ENCODE assay signal across 8 cellular contexts in the genomic region with DNA sequence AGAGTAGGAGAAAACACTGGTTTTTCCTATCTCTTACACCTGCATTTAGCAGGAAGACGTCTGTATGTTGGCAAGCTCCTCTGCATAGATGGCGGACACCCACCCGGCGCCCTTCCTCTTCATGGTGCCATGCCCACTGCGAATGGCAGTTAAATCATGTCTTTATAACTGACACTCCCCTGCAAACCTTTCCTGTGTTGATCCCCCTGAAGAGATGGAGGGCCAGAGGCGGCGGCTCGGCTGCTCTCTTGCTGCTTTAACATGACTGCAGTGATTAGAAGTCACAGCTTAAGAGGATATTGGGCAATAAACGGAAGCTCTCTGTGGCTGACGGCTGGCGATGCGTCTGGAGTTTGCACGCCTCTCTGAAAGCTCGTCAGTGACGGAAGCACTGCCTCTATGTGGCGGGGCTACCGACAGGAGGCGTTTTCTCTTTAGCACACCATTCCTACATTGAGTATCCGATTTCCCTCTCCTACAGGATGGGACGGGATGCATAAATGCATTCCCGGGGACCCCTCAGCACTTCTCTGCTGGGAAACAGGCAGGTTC.
A peak's percentile ranks its signal among the peaks of the same experiment; 100 is the strongest.
DNase-seq lines count a peak whose midpoint lies in the region.

No MANE protein-coding gene starts in this region.

- DNase-seq in NCI-H748 (lab: John Stamatoyannopoulos, UW; ENCODE audit: unreplicated experiment): peak; percentile 40
- no peak for DNase-seq in NCI-H748 treated with DMSO at 0.1 percent for 48 hours (lab: John Stamatoyannopoulos, UW)
- peak; percentile 89 for DNase-seq in SIG-M5 treated with dmso at 0.1 percent for 504 hours (lab: John Stamatoyannopoulos, UW; ENCODE audit: unreplicated experiment)
- peak; percentile 67 for DNase-seq in activated gamma-delta T cell treated with Interleukin-2 at 50 U/mL for 16 hours
- DNase-seq in iris pigment epithelial cell (ENCODE audit: low read depth): peak; percentile 42
- peak; percentile 28 for DNase-seq in stimulated activated CD8-positive, alpha-beta memory T cell treated with anti-CD3 and anti-CD28 coated beads, Interleukin-15, amount 100 ng/mL, for 4 hours (ENCODE audit: low read depth in 2 of 2)
- no peak for DNase-seq in DMS79 (lab: John Stamatoyannopoulos, UW)
- no peak for DNase-seq in HUDEP-2 (lab: John Stamatoyannopoulos, UW; ENCODE audit: unreplicated experiment in 76 of 76)

Comparison
In these comparisons a context has a peak if more than half of its experiments do, and no peak if none do; other contexts are left out.
1. DNase-seq: peak in NCI-H748 (single experiment), SIG-M5 treated with dmso at 0.1 percent for 504 hours (single experiment), activated gamma-delta T cell treated with Interleukin-2 at 50 U/mL for 16 hours (single experiment), iris pigment epithelial cell (single experiment) and stimulated activated CD8-positive, alpha-beta memory T cell treated with anti-CD3 and anti-CD28 coated beads, Interleukin-15, amount 100 ng/mL, for 4 hours (2 of 2); none in NCI-H748 treated with DMSO at 0.1 percent for 48 hours (single experiment), DMS79 (single experiment) and HUDEP-2 (0 of 76).